In the genomic region with DNA sequence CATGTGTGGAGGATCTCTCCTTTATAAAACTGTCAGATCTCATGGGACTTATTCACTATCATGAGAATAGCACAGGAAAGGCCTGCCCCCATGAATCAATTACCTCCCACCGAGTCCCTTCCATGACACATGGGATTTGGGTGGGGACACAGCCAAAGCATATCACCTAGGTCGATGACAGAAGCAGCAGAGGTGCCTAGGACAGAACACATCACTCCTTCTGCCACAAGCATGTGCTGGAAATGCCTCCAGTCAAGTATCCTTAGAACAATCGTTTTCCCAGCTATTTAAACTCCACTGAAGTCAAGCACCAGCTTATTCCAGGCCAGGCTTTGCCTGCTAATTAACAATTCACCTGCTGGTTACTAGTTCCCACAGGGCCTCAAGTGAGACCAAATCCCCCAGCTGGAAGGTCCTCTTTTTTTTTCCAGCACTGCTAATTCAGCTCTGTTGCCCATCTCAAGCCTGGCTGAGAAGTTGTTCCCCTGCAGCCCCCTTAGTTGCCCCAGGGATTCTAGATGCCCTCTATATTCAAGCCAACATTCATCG, we compare ENCODE assay signal across 25 cellular contexts.
A peak's percentile ranks its signal among the peaks of the same experiment; 100 is the strongest.
DNase-seq lines count a peak whose midpoint lies in the region; TF ChIP-seq lines count a peak whose summit lies in the region.
"Had no signal": no experiment of that assay in that cellular context is flagged by ENCODE, and none has a peak within 500 bp of the region (broad histone marks: within the 10 kb centered on the region; RNA-seq: fewer than 3 reads in every experiment).

No MANE protein-coding gene starts in this region.

- H3K4me1 ChIP-seq in endodermal cell (ENCODE audit: control insufficient read depth, insufficient read depth, low read length) (no peaks in the 10 kb centered on the region), neutrophil (ENCODE audit: control insufficient read depth in 1 of 2, insufficient read depth in 1 of 2, low read depth in 1 of 2, low read length in 1 of 2) (peaks cover 11 to 19% of the 10 kb centered on the region in 2 experiments)
- H3K4me1 ChIP-seq: testis had no signal

- H3K27ac ChIP-seq in endodermal cell (ENCODE audit: low read depth, low read length) (no peak overlapping the region), neutrophil (peak overlapping the region; percentile 39)
- H3K27ac ChIP-seq: gastrocnemius medialis, testis had no signal

- 73 to 86% methylated on average over 3 to 4 of the region's 4 CpGs for WGBS in endodermal cell (ENCODE audit: insufficient coverage in 1 of 2, insufficient read length in 1 of 2), 2 experiments

- H3K9me3 ChIP-seq in endodermal cell (ENCODE audit: control insufficient read depth, low read length): no peaks in the 10 kb centered on the region
- no peaks in the 10 kb centered on the region for H3K9me3 ChIP-seq in neutrophil
- H3K9me3 ChIP-seq: gastrocnemius medialis, Peyer's patch, testis had no signal

- DNase-seq in NCI-H82 (lab: John Stamatoyannopoulos, UW) (peak; percentile 37), NCI-H82 treated with DMSO at 0.1 percent for 48 hours (lab: John Stamatoyannopoulos, UW; ENCODE audit: unreplicated experiment) (no peak), ELF-1 (ENCODE audit: low read depth, low spot score) (peak; percentile 12), endodermal cell (peak; percentile 53), hypothalamus (lab: John Stamatoyannopoulos, UW) (no peak)
- no peak for DNase-seq in activated effector memory CD4-positive, alpha-beta T cell treated with anti-CD3 and anti-CD28 coated beads, Interleukin-2, amount 50 U/mL, for 16 hours
- DNase-seq: activated CD4-positive, alpha-beta T cell treated with anti-CD3 and anti-CD28 coated beads for 36 hours; activated CD8-positive, alpha-beta T cell treated with anti-CD3 and anti-CD28 coated beads for 36 hours; AML-193; amniotic stem cell; CD8-positive, alpha-beta memory T cell; gastrocnemius medialis; Kasumi-1; NCI-H1436; NCI-H2081 treated with DMSO at 0.1 percent for 48 hours; NCI-H526; Peyer's patch; SIG-M5; stimulated activated naive CD8-positive, alpha-beta T cell treated with anti-CD3 and anti-CD28 coated beads, Interleukin-15, Interleukin-2, amounts not matched to agents 100 U/mL and 50 U/mL, for 24 hours; testis had no signal

- no peak overlapping the region for H3K4me3 Mint-ChIP-seq in endodermal cell
- H3K4me3 Mint-ChIP-seq: activated CD4-positive, alpha-beta T cell treated with anti-CD3 and anti-CD28 coated beads for 36 hours; activated CD8-positive, alpha-beta T cell treated with anti-CD3 and anti-CD28 coated beads for 36 hours; activated naive CD4-positive, alpha-beta T cell treated with anti-CD3 and anti-CD28 coated beads, Interleukin-2, amount 50 U/mL, for 24 hours; brain; CD8-positive, alpha-beta memory T cell; neural crest cell had no signal

- no peak overlapping the region for H3K27ac Mint-ChIP-seq in endodermal cell
- H3K27ac Mint-ChIP-seq: activated CD4-positive, alpha-beta T cell treated with anti-CD3 and anti-CD28 coated beads for 36 hours; activated CD8-positive, alpha-beta T cell treated with anti-CD3 and anti-CD28 coated beads for 36 hours; activated naive CD4-positive, alpha-beta T cell treated with anti-CD3 and anti-CD28 coated beads, Interleukin-2, amount 50 U/mL, for 24 hours; brain; CD8-positive, alpha-beta memory T cell had no signal

- no peaks in the 10 kb centered on the region for H3K36me3 ChIP-seq in endodermal cell (ENCODE audit: control insufficient read depth, insufficient read depth, low read length)
- no peaks in the 10 kb centered on the region for H3K36me3 ChIP-seq in neutrophil
- H3K36me3 ChIP-seq: gastrocnemius medialis, Peyer's patch had no signal

- TF ChIP-seq CTCF in endodermal cell (conservative IDR thresholded peaks at IDR 0.05) (no peak), neutrophil (IDR thresholded peaks at IDR 0.05) (no peak)

- H3K4me3 ChIP-seq in endodermal cell (ENCODE audit: low read length) (no peak overlapping the region), neutrophil (ENCODE audit: low read depth in 1 of 2, low read length in 1 of 2) (no peak overlapping the region)
- H3K4me3 ChIP-seq: gastrocnemius medialis, Peyer's patch, smooth muscle cell, testis had no signal

- no peak overlapping the region for H3K9ac ChIP-seq in endodermal cell (ENCODE audit: extremely low read depth, low read length, poor library complexity, severe bottlenecking)

- H3K4me1 Mint-ChIP-seq in endodermal cell: peaks cover 26% of the 10 kb centered on the region

- no peaks in the 10 kb centered on the region for H3K9me3 Mint-ChIP-seq in endodermal cell
- H3K9me3 Mint-ChIP-seq: activated CD8-positive, alpha-beta T cell treated with anti-CD3 and anti-CD28 coated beads for 36 hours; activated naive CD4-positive, alpha-beta T cell treated with anti-CD3 and anti-CD28 coated beads, Interleukin-2, amount 50 U/mL, for 24 hours; neural crest cell had no signal

- no peaks in the 10 kb centered on the region for H3K27me3 ChIP-seq in endodermal cell (ENCODE audit: control insufficient read depth, insufficient read depth, low read length, poor library complexity, severe bottlenecking)
- H3K27me3 ChIP-seq in neutrophil: no peaks in the 10 kb centered on the region
- H3K27me3 ChIP-seq: gastrocnemius medialis, Peyer's patch, testis had no signal

- no peaks in the 10 kb centered on the region for H3K36me3 Mint-ChIP-seq in endodermal cell (ENCODE audit: low read depth)
- H3K36me3 Mint-ChIP-seq: activated naive CD4-positive, alpha-beta T cell treated with anti-CD3 and anti-CD28 coated beads, Interleukin-2, amount 50 U/mL, for 24 hours; brain had no signal

- H3K27me3 Mint-ChIP-seq in endodermal cell (ENCODE audit: insufficient read depth): peaks cover 18% of the 10 kb centered on the region

Comparison
In these comparisons a context has a peak if more than half of its experiments do, and no peak if none do; other contexts are left out.
1. DNase-seq: peak in NCI-H82 (single experiment), ELF-1 (single experiment) and endodermal cell (single experiment); none in NCI-H82 treated with DMSO at 0.1 percent for 48 hours (single experiment), hypothalamus (0 of 51) and activated effector memory CD4-positive, alpha-beta T cell treated with anti-CD3 and anti-CD28 coated beads, Interleukin-2, amount 50 U/mL, for 16 hours (single experiment).